ENCODE assay signal across 8 cellular contexts in the genomic region with DNA sequence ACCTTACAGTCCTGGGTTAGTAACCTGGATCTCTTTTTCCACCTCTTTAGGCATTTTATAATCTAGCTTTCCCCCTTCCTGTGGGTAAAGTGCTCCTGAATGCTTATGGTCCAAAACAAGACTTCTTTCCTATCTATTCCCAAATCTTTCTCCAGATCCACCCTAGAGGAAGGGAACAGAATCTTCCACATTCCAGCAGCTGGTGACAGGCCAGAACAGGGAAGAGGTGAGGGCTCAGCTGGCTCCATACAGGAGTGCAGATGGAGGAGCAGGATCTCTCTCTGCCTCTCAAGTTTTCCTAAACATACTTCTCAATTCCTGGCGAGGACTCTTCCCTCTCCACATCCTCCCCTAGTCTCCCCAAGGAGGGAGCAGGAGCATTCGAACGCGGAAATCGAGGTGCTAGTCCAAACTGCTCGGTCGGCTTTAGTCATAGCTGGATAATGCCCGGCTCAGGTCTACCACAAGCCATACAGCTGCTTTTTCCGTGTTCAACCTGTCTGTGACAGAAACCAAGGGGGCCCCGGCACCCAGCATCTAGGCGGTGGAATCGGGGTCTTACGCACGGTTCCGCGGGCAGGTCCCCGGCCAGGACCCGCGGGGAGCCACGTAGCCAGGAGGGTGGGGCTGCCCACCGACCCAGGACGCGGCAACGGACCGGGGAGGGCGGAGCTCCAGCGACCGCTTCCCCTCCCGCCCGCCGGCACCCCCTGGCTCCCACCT. TPM values are rescaled to one million over a fixed set of nuclear protein-coding genes. Genes with fewer than 3 reads are reported as not detected.
DNase-seq lines count a peak whose midpoint lies in the region; ATAC-seq, FAIRE-seq and TF ChIP-seq lines count a peak whose summit lies in the region.

No MANE protein-coding gene starts in this region.

- H3K4me3 ChIP-seq in esophagus muscularis mucosa (peak overlapping the region; percentile 74 to 92 (median 88)), pancreas (peak overlapping the region; percentile 39 to 98 (median 84))

- WGBS in esophagus muscularis mucosa = 10% methylated on average over 10 of the region's 31 CpGs
- WGBS in pancreas, 2 donors = 1% methylated on average over 31 of the region's 31 CpGs

- H3K9me3 Mint-ChIP-seq in activated naive CD4-positive, alpha-beta T cell treated with anti-CD3 and anti-CD28 coated beads, Interleukin-2, amount 10 ng/mL, durations not matched to agents 7 days and 5 days = no peaks in the 10 kb centered on the region

- DNase-seq in activated naive CD4-positive, alpha-beta T cell treated with anti-CD3 and anti-CD28 coated beads, Interleukin-2, amount 10 ng/mL, durations not matched to agents 7 days and 5 days = no peak
- no peak for DNase-seq in activated naive CD4-positive, alpha-beta T cell treated with Interleukin-2 at 50 U/mL for 16 hours
- DNase-seq in SK-N-DZ (ENCODE audit: low spot score) (peak; percentile 23), esophagus muscularis mucosa (ENCODE audit: extremely low spot score) (no peak), pancreas (peak in 1 of 6 donors; percentile 85), GF-D8 (lab: John Stamatoyannopoulos, UW) (no peak)
- DNase-seq in NK-92 treated with Interleukin-12 subunit alpha and Interleukin-12 subunit beta, amount 100 ng/mL, for 24 hours (lab: John Stamatoyannopoulos, UW) = no peak

- H3K4me3 Mint-ChIP-seq in activated naive CD4-positive, alpha-beta T cell treated with anti-CD3 and anti-CD28 coated beads, Interleukin-2, amount 10 ng/mL, durations not matched to agents 7 days and 5 days = peak overlapping the region; percentile 80

- H3K27me3 Mint-ChIP-seq in activated naive CD4-positive, alpha-beta T cell treated with anti-CD3 and anti-CD28 coated beads, Interleukin-2, amount 10 ng/mL, durations not matched to agents 7 days and 5 days = no peaks in the 10 kb centered on the region

- H3K36me3 Mint-ChIP-seq in activated naive CD4-positive, alpha-beta T cell treated with anti-CD3 and anti-CD28 coated beads, Interleukin-2, amount 10 ng/mL, durations not matched to agents 7 days and 5 days = peaks cover 61% of the 10 kb centered on the region

- H3K36me3 ChIP-seq in esophagus muscularis mucosa = peaks cover 4 to 16% (median 9%) of the 10 kb centered on the region in 4 donors
- peaks cover 0 to 9% (median 1%) of the 10 kb centered on the region in 3 donors for H3K36me3 ChIP-seq in pancreas

- TF ChIP-seq POLR2A in esophagus muscularis mucosa (IDR thresholded peaks at IDR 0.05; ENCODE audit: low read depth) = no peak

- H3K4me1 ChIP-seq in esophagus muscularis mucosa = peaks cover 78 to 91% (median 88%) of the 10 kb centered on the region in 4 donors
- peaks cover 10 to 42% (median 28%) of the 10 kb centered on the region in 3 donors for H3K4me1 ChIP-seq in pancreas

- TF ChIP-seq EP300 in esophagus muscularis mucosa (IDR thresholded peaks at IDR 0.05) = no peak

- no peak for FAIRE-seq in pancreas (lab: Jason Lieb, UNC)

- H3K27me3 ChIP-seq in esophagus muscularis mucosa (no peaks in the 10 kb centered on the region), pancreas (no peaks in the 10 kb centered on the region)

- H3K27ac ChIP-seq in esophagus muscularis mucosa (replicated peaks in 1 of 4) = peak overlapping the region; percentile 96 to 100 (median 98)
- H3K27ac ChIP-seq in pancreas = peak overlapping the region; percentile 90 to 97 (median 96)

- H3K4me1 Mint-ChIP-seq in activated naive CD4-positive, alpha-beta T cell treated with anti-CD3 and anti-CD28 coated beads, Interleukin-2, amount 10 ng/mL, durations not matched to agents 7 days and 5 days = peaks cover 65% of the 10 kb centered on the region

- ATAC-seq in HG02885 (IDR thresholded peaks at IDR 0.05; ENCODE audit: poor library complexity, unreplicated experiment) = peak; percentile 35
- peak; percentile 2 to 43 (median 6) for ATAC-seq in pancreas

- H3K27ac Mint-ChIP-seq in activated naive CD4-positive, alpha-beta T cell treated with anti-CD3 and anti-CD28 coated beads, Interleukin-2, amount 10 ng/mL, durations not matched to agents 7 days and 5 days = peak overlapping the region; percentile 97

- CTCF ChIA-PET in activated naive CD4-positive, alpha-beta T cell treated with anti-CD3 and anti-CD28 coated beads, Interleukin-2, amount 10 ng/mL, durations not matched to agents 7 days and 5 days (lab: Charles Lee) = interaction anchor here (0.7 to 5.0 kb wide), 8 partner anchors 10 to 235 kb away, joined by 3 to 40 read pairs (median 4); partner anchors contain the start of genes CYB561D2, HYAL2 and NPRL2

- intact Hi-C loops in esophagus muscularis mucosa (cut with DNase I) = no loop called here
- intact Hi-C loops in pancreas (cut with DNase I) = no loop called here

- H3K9me3 ChIP-seq in esophagus muscularis mucosa (no peaks in the 10 kb centered on the region), pancreas (no peaks in the 10 kb centered on the region)

- TF ChIP-seq CTCF in esophagus muscularis mucosa (IDR thresholded peaks at IDR 0.05) (no peak), pancreas (IDR thresholded peaks at IDR 0.05) (no peak)

RNA-seq across cellular contexts. Expression of gene RASSF1, which starts 4.0 kb away (rescaled TPM):
- 27.8 and 29.4 TPM in 2 replicates for polyA plus RNA-seq in SK-N-DZ (2014; cell fraction: cytosol; rRNA removed)
- 30.0 and 30.9 TPM in 2 replicates for polyA plus RNA-seq in SK-N-DZ (2014; cell fraction: nucleus; rRNA removed)
- total RNA-seq in esophagus muscularis mucosa (10 to 100 TPM; 28.7 to 44.2 (median 33.2) TPM), pancreas (10 to 100 TPM; 10.3 to 23.0 (median 12.2) TPM)
- polyA plus RNA-seq in pancreas = 10 to 100 TPM; 17.5 to 29.5 TPM

RNA-seq across cellular contexts. Expression of gene TUSC2, which starts 8.6 kb away (rescaled TPM):
- 40.3 and 52.8 TPM in 2 replicates for polyA plus RNA-seq in SK-N-DZ (2014; cell fraction: cytosol; rRNA removed)
- polyA plus RNA-seq in SK-N-DZ (2014; cell fraction: nucleus; rRNA removed) = 15.3 and 33.3 TPM in 2 replicates
- total RNA-seq in esophagus muscularis mucosa (10 to 100 TPM; 18.7 to 40.6 (median 37.5) TPM), pancreas (10 to 100 TPM; 10.2 to 18.7 (median 16.1) TPM)
- polyA plus RNA-seq in pancreas = 10 to 100 TPM; 20.8 to 21.8 TPM

RNA-seq across cellular contexts. Expression of gene ZMYND10, which starts 8.9 kb away (rescaled TPM):
- 0.66 and 1.2 TPM in 2 replicates for polyA plus RNA-seq in SK-N-DZ (2014; cell fraction: cytosol; rRNA removed)
- 5.2 and 7.3 TPM in 2 replicates for polyA plus RNA-seq in SK-N-DZ (2014; cell fraction: nucleus; rRNA removed)
- under 1 TPM in 3 of 4 donors, not detected in 1; 0.50 to 0.57 (median 0.52) TPM for total RNA-seq in esophagus muscularis mucosa
- total RNA-seq in pancreas = 1 to 10 TPM in 3 of 6 donors, under 1 TPM in 3; 0.35 to 1.3 (median 1.1) TPM
- 1 to 10 TPM; 5.1 to 8.3 TPM for polyA plus RNA-seq in pancreas

RNA-seq across cellular contexts. Expression of gene NPRL2, which starts 14.0 kb away (rescaled TPM):
- 24.3 and 25.9 TPM in 2 replicates for polyA plus RNA-seq in SK-N-DZ (2014; cell fraction: cytosol; rRNA removed)
- polyA plus RNA-seq in SK-N-DZ (2014; cell fraction: nucleus; rRNA removed) = 119 and 128 TPM in 2 replicates
- total RNA-seq in esophagus muscularis mucosa = 10 to 100 TPM; 10.4 to 16.7 (median 14.2) TPM
- total RNA-seq in pancreas = 10 to 100 TPM; 17.1 to 29.2 (median 18.6) TPM
- 10 to 100 TPM; 40.9 to 41.8 TPM for polyA plus RNA-seq in pancreas

RNA-seq across cellular contexts. Expression of gene CYB561D2, which starts 14.0 kb away (rescaled TPM):
- polyA plus RNA-seq in SK-N-DZ (2014; cell fraction: cytosol; rRNA removed) = 28.2 and 28.8 TPM in 2 replicates
- 19.9 and 28.3 TPM in 2 replicates for polyA plus RNA-seq in SK-N-DZ (2014; cell fraction: nucleus; rRNA removed)
- total RNA-seq in esophagus muscularis mucosa = 10 to 100 TPM in 1 of 4 donors, 1 to 10 TPM in 3; 5.4 to 12.4 (median 8.1) TPM
- 10 to 100 TPM in 4 of 6 donors, 1 to 10 TPM in 2; 8.6 to 14.2 (median 12.8) TPM for total RNA-seq in pancreas
- 10 to 100 TPM; 15.3 to 30.4 TPM for polyA plus RNA-seq in pancreas
